7 cellular contexts compared by ENCODE assay signal in genomic region chr2:69559696-69560482, GRCh38.
DNase-seq lines count a peak whose midpoint lies in the region; ATAC-seq and TF ChIP-seq lines count a peak whose summit lies in the region.

No MANE protein-coding gene starts in this region.

- H3K9me3 ChIP-seq in HCT116 (ENCODE audit: control insufficient read depth in 1 of 2, insufficient read depth in 1 of 2, low read depth in 1 of 2, low read length in 2 of 2) (no peaks in the 10 kb centered on the region), adipocyte (ENCODE audit: control insufficient read depth, low read length) (no peaks in the 10 kb centered on the region)

- peak; percentile 96 for TF ChIP-seq RAD21 in HCT116 (IDR thresholded peaks at IDR 0.05; ENCODE audit: low read depth)

- no peaks in the 10 kb centered on the region for H3K79me2 ChIP-seq in HCT116 (ENCODE audit: insufficient read depth, low read length)

- H3K4me1 ChIP-seq in HCT116 (ENCODE audit: control insufficient read depth in 1 of 2, insufficient read depth in 2 of 2, low read length in 2 of 2) (peaks cover 0 to 4% of the 10 kb centered on the region in 2 experiments; a peak in 1 of 4 replicates), adipocyte (ENCODE audit: control insufficient read depth, insufficient read depth, low read length) (peaks cover 10% of the 10 kb centered on the region)

- peaks cover 81% of the 10 kb centered on the region for H3K4me1 Mint-ChIP-seq in stimulated activated naive CD8-positive, alpha-beta T cell treated with anti-CD3 and anti-CD28 coated beads, Interleukin-15, Interleukin-2, amounts not matched to agents 100 ng/mL and 50 ng/mL, for 24 hours (ENCODE audit: low read depth)

- peak; percentile 60 for DNase-seq in GF-D8 (lab: John Stamatoyannopoulos, UW)
- DNase-seq in HCT116 (ENCODE audit: low read depth, low spot score): peak; percentile 66
- peak; percentile 14 for DNase-seq in NCI-H446 treated with DMSO at 0.1 percent for 48 hours (lab: John Stamatoyannopoulos, UW)
- DNase-seq in adipocyte (ENCODE audit: low read depth): peak; percentile 69
- DNase-seq in iPS DF 19.7 (ENCODE audit: low read depth, low spot score): peak; percentile 67
- no peak for DNase-seq in central memory CD4-positive, alpha-beta T cell

- H3K4me2 ChIP-seq in HCT116 (ENCODE audit: low read length): no peak overlapping the region

- H3K9me3 Mint-ChIP-seq in stimulated activated naive CD8-positive, alpha-beta T cell treated with anti-CD3 and anti-CD28 coated beads, Interleukin-15, Interleukin-2, amounts not matched to agents 100 ng/mL and 50 ng/mL, for 24 hours: no peaks in the 10 kb centered on the region

- peak; percentile 96 for ATAC-seq in HCT116

- H3K27me3 Mint-ChIP-seq in stimulated activated naive CD8-positive, alpha-beta T cell treated with anti-CD3 and anti-CD28 coated beads, Interleukin-15, Interleukin-2, amounts not matched to agents 100 ng/mL and 50 ng/mL, for 24 hours: no peaks in the 10 kb centered on the region

- H4K20me1 ChIP-seq in HCT116 (ENCODE audit: insufficient read depth): no peaks in the 10 kb centered on the region

- H3K4me3 ChIP-seq in HCT116 (replicated peaks in 1 of 2; ENCODE audit: low read depth in 1 of 2, low read length in 2 of 2) (no peak overlapping the region), adipocyte (ENCODE audit: low read length) (no peak overlapping the region)

- intact Hi-C loops in HCT116 (cut with micrococcal nuclease): loop anchor here (1.0 to 2.0 kb wide), 2 partner anchors 154 to 257 kb away; no protein-coding TSS in a partner anchor

- H3K27ac ChIP-seq in HCT116 (ENCODE audit: low read depth, low read length): no peak overlapping the region

- H2AFZ ChIP-seq in HCT116 (ENCODE audit: low read depth, low read length, poor library complexity, severe bottlenecking): no peak overlapping the region

- no peak overlapping the region for H3K9ac ChIP-seq in HCT116 (ENCODE audit: low read length)
- H3K9ac ChIP-seq in adipocyte (ENCODE audit: low read length): no peak overlapping the region

- H3K9me2 ChIP-seq in HCT116 (ENCODE audit: insufficient read depth): no peaks in the 10 kb centered on the region

- H3K27me3 ChIP-seq in HCT116 (ENCODE audit: insufficient read depth, low read length): no peaks in the 10 kb centered on the region
- H3K27me3 ChIP-seq in adipocyte (replicated peaks; ENCODE audit: control insufficient read depth, insufficient read depth, low read length): no peaks in the 10 kb centered on the region

- CTCF ChIA-PET in HCT116 (lab: Charles Lee): interaction anchor here (1.7 to 1.8 kb wide), 3 partner anchors 18 to 164 kb away, joined by 4 to 9 read pairs (median 8); no protein-coding TSS in a partner anchor

- H3K27ac Mint-ChIP-seq in stimulated activated naive CD8-positive, alpha-beta T cell treated with anti-CD3 and anti-CD28 coated beads, Interleukin-15, Interleukin-2, amounts not matched to agents 100 ng/mL and 50 ng/mL, for 24 hours: peak overlapping the region; percentile 33

- POLR2A ChIA-PET in HCT116 (lab: Charles Lee): no interaction called here

- TF ChIP-seq POLR2A in HCT116 (IDR thresholded peaks at IDR 0.05; ENCODE audit: borderline replicate concordance, extremely low read depth, insufficient read depth, insufficient read length): no peak

- H3K4me3 Mint-ChIP-seq in stimulated activated naive CD8-positive, alpha-beta T cell treated with anti-CD3 and anti-CD28 coated beads, Interleukin-15, Interleukin-2, amounts not matched to agents 100 ng/mL and 50 ng/mL, for 24 hours: no peak overlapping the region

- H3K36me3 ChIP-seq in HCT116 (ENCODE audit: control insufficient read depth in 1 of 2, insufficient read depth in 2 of 2, low read length in 2 of 2): no peaks in the 10 kb centered on the region
- H3K36me3 ChIP-seq in adipocyte (ENCODE audit: control insufficient read depth, insufficient read depth, low read length, severe bottlenecking): no peaks in the 10 kb centered on the region

- RAD21 ChIA-PET in HCT116 (lab: Charles Lee; ENCODE audit: low non-redundant PET in 1 of 2, low total read pairs in 2 of 2, uncharacterized antibody in 2 of 2, unreplicated experiment in 2 of 2): interaction anchor here in 1 of 2 experiments (0.5 kb wide), 1 partner anchor 155 kb away, joined by 3 read pairs; no protein-coding TSS in a partner anchor

- BruUV-seq in HCT116 (replicated peaks; lab: Mats Ljungman, UMichigan): no TSS peak

- TF ChIP-seq CTCF in HCT116 (IDR thresholded peaks at IDR 0.05 in 2 of 3, conservative IDR thresholded peaks at IDR 0.05 in 1 of 3; ENCODE audit: borderline replicate concordance in 1 of 3, insufficient read depth in 1 of 3, low read depth in 2 of 3, low read length in 2 of 3): peak; percentile 68 to 88 (median 82)

- H3K36me3 Mint-ChIP-seq in stimulated activated naive CD8-positive, alpha-beta T cell treated with anti-CD3 and anti-CD28 coated beads, Interleukin-15, Interleukin-2, amounts not matched to agents 100 ng/mL and 50 ng/mL, for 24 hours (ENCODE audit: low read depth): peaks cover 11% of the 10 kb centered on the region

TF ChIP-seq in HCT116, 20 proteins besides CTCF, POLR2A, EP300 and RAD21:
- TF ChIP-seq YY1 (IDR thresholded peaks at IDR 0.05; ENCODE audit: extremely low read depth, insufficient replicate concordance, low read depth, low read length) (peak; percentile 17), TCF7L2 (IDR thresholded peaks at IDR 0.05; ENCODE audit: borderline replicate concordance, extremely low read depth, insufficient read depth, insufficient read length) (no peak), SRF (IDR thresholded peaks at IDR 0.05; ENCODE audit: low read depth) (no peak), FOSL1 (IDR thresholded peaks at IDR 0.05; ENCODE audit: low read depth) (no peak), CBX3 (IDR thresholded peaks at IDR 0.05; ENCODE audit: low read depth) (peak; percentile 55; the same call in 1 of the 2 replicates), CEBPB (IDR thresholded peaks at IDR 0.05; ENCODE audit: low read depth) (peak; percentile 30; the same call in 1 of the 2 replicates), JUND (IDR thresholded peaks at IDR 0.05) (no peak), MAX (IDR thresholded peaks at IDR 0.05) (no peak), EGR1 (IDR thresholded peaks at IDR 0.05; ENCODE audit: low read depth) (no peak), SP1 (IDR thresholded peaks at IDR 0.05; ENCODE audit: low read depth) (no peak), POLR2AphosphoS5 (IDR thresholded peaks at IDR 0.05; ENCODE audit: low read depth, low read length) (no peak), ATF3 (IDR thresholded peaks at IDR 0.05) (no peak)
